Comparison of ENCODE assay signal across 17 cellular contexts in genomic region chr13:46850214-46850613, GRCh38. TPM values are rescaled to one million over a fixed set of nuclear protein-coding genes. Genes with fewer than 3 reads are reported as not detected.
"Had no signal": no experiment of that assay in that cellular context is flagged by ENCODE, and none has a peak within 500 bp of the region (broad histone marks: within the 10 kb centered on the region; RNA-seq: fewer than 3 reads in every experiment).

No MANE protein-coding gene starts in this region.

- H3K27me3 ChIP-seq: ascending aorta, gastroesophageal sphincter, tibial nerve, uterus had no signal

- H3K4me1 ChIP-seq: ascending aorta, gastroesophageal sphincter, lower lobe of right lung, tibial nerve, uterus had no signal

- H3K36me3 ChIP-seq: ascending aorta, gastroesophageal sphincter, lower lobe of right lung, tibial nerve, uterus had no signal

- H3K27ac ChIP-seq: ascending aorta, epithelial cell of prostate, gastroesophageal sphincter, lower lobe of right lung, tibial nerve, uterus, VCaP had no signal

- DNase-seq: activated CD4-positive, alpha-beta T cell treated with anti-CD3 and anti-CD28 coated beads, Interleukin-2, amount 50 U/mL, for 48 hours; activated naive CD4-positive, alpha-beta T cell treated with anti-CD3 and anti-CD28 coated beads for 36 hours; left colon; lower lobe of right lung; nephron progenitor cell; occipital lobe; stimulated activated CD4-positive, alpha-beta T cell treated with anti-CD3 and anti-CD28 coated beads, Interleukin-4, amount 100 ng/mL, for 24 hours; stimulated activated naive CD4-positive, alpha-beta T cell; uterus had no signal

- FAIRE-seq: bronchial epithelial cell had no signal

- H3K4me3 ChIP-seq: ascending aorta, gastroesophageal sphincter, lower lobe of right lung, tibial nerve, uterus had no signal

- ATAC-seq: gastroesophageal sphincter, left colon, lower lobe of right lung had no signal

- H3K9me3 ChIP-seq: ascending aorta, gastroesophageal sphincter, lower lobe of right lung, tibial nerve, uterus had no signal

RNA-seq across cellular contexts. Expression of gene HTR2A, which starts 46.6 kb away (rescaled TPM):
- total RNA-seq: activated naive CD4-positive, alpha-beta T cell treated with anti-CD3 and anti-CD28 coated beads for 36 hours; activated T-helper 2 cell treated with anti-CD3 and anti-CD28 coated beads, Interferon-gamma antibody, Interleukin-2, Interleukin-4, amounts not matched to agents 10 μg/mL and 5 μg/mL and 100 μg/mL, durations not matched to agents 14 hours and 24 hours and 36 hours; ascending aorta; bronchial epithelial cell; dermis microvascular lymphatic vessel endothelial cell had no signal
